16 cellular contexts compared by ENCODE assay signal in genomic region chr1:160640359-160641123, GRCh38. TPM values are rescaled to one million over a fixed set of nuclear protein-coding genes. Genes with fewer than 3 reads are reported as not detected.
DNase-seq lines count a peak whose midpoint lies in the region; ATAC-seq and TF ChIP-seq lines count a peak whose summit lies in the region.
"Had no signal": no experiment of that assay in that cellular context is flagged by ENCODE, and none has a peak within 500 bp of the region (broad histone marks: within the 10 kb centered on the region; RNA-seq: fewer than 3 reads in every experiment).

No MANE protein-coding gene starts in this region.

- no peaks in the 10 kb centered on the region for H3K9me3 ChIP-seq in Peyer's patch

- DNase-seq in stimulated activated CD4-positive, alpha-beta T cell treated with anti-CD3 and anti-CD28 coated beads, Interleukin-2, amount 100 ng/mL, for 4 hours (ENCODE audit: low read depth): peak; percentile 19
- DNase-seq in stimulated activated CD4-positive, alpha-beta T cell treated with anti-CD3 and anti-CD28 coated beads, Interleukin-12 subunit alpha, Interleukin-12 subunit beta, amount 100 ng/mL, for 4 hours: no peak
- no peak for DNase-seq in Peyer's patch
- peak; percentile 44 for DNase-seq in choroid plexus epithelial cell (ENCODE audit: low read depth)
- DNase-seq in coronary artery (ENCODE audit: low spot score): no peak
- DNase-seq in 8988T: no peak
- no peak for DNase-seq in NCI-H146 (lab: John Stamatoyannopoulos, UW)
- DNase-seq: activated gamma-delta T cell; GDM1; NCI-H1048; NCI-H510A treated with DMSO at 0.1 percent for 48 hours; Right ventricle myocardium superior; stimulated activated CD4-positive, alpha-beta T cell treated with anti-CD3 and anti-CD28 coated beads, Interleukin-2, amount 100 ng/mL, for 48 hours; stimulated activated naive CD4-positive, alpha-beta T cell treated with Interleukin-2 at 50 U/mL for 16 hours had no signal

- peak overlapping the region; percentile 23 to 66 (median 52) for H3K27ac ChIP-seq in Peyer's patch
- H3K27ac ChIP-seq in coronary artery: no peak overlapping the region
- H3K27ac ChIP-seq: VCaP had no signal

- H3K36me3 ChIP-seq in Peyer's patch: no peaks in the 10 kb centered on the region

- TF ChIP-seq POLR2A in Peyer's patch (IDR thresholded peaks at IDR 0.05): no peak

- no peak for ATAC-seq in HG03045 (IDR thresholded peaks at IDR 0.05; ENCODE audit: unreplicated experiment)

- peaks cover 0 to 14% (median 0%) of the 10 kb centered on the region in 4 donors for H3K4me1 ChIP-seq in Peyer's patch

- TF ChIP-seq CTCF in Peyer's patch (IDR thresholded peaks at IDR 0.05) (no peak), choroid plexus epithelial cell (conservative IDR thresholded peaks at IDR 0.05; ENCODE audit: low read depth, low read length) (no peak), coronary artery (IDR thresholded peaks at IDR 0.05) (no peak)

- H3K27me3 ChIP-seq in Peyer's patch: no peaks in the 10 kb centered on the region

- H3K4me3 ChIP-seq in Peyer's patch: no peak overlapping the region
- no peak overlapping the region for H3K4me3 ChIP-seq in choroid plexus epithelial cell (ENCODE audit: low read depth, low read length)
- H3K4me3 ChIP-seq in coronary artery: no peak overlapping the region

RNA-seq across cellular contexts. Expression of gene SLAMF1, which starts 6.3 kb away (rescaled TPM):
- total RNA-seq in Peyer's patch: 1 to 10 TPM in 3 of 4 donors, not detected in 1; 2.5 to 9.1 (median 6.0) TPM

Comparison
In these comparisons a context has a peak if more than half of its experiments do, and no peak if none do; other contexts are left out.
1. DNase-seq: peak in stimulated activated CD4-positive, alpha-beta T cell treated with anti-CD3 and anti-CD28 coated beads, Interleukin-2, amount 100 ng/mL, for 4 hours (single experiment) and choroid plexus epithelial cell (single experiment); none in stimulated activated CD4-positive, alpha-beta T cell treated with anti-CD3 and anti-CD28 coated beads, Interleukin-12 subunit alpha, Interleukin-12 subunit beta, amount 100 ng/mL, for 4 hours (single experiment), Peyer's patch (0 of 3), coronary artery (single experiment), 8988T (single experiment) and NCI-H146 (single experiment).
2. H3K27ac ChIP-seq: peak in Peyer's patch (4 of 4); none in coronary artery (0 of 2).